Comparison of ENCODE assay signal across 6 cellular contexts in genomic region chr19:1237027-1237659, GRCh38. TPM values are rescaled to one million over a fixed set of nuclear protein-coding genes. Genes with fewer than 3 reads are reported as not detected.
DNase-seq lines count a peak whose midpoint lies in the region; ATAC-seq and TF ChIP-seq lines count a peak whose summit lies in the region.

No MANE protein-coding gene starts in this region.

- peak overlapping the region; percentile 60 to 79 (median 70) for H3K4me3 ChIP-seq in BLaER1 treated with 17β-estradiol and CSF1 and Interleukin-3, amounts not matched to agents 10 nM and 100 nM
- H3K4me3 ChIP-seq in lower lobe of right lung = peak overlapping the region; percentile 54

- no peaks in the 10 kb centered on the region for H3K9me3 ChIP-seq in BLaER1 treated with 17β-estradiol and CSF1 and Interleukin-3, amounts not matched to agents 10 nM and 100 nM (replicated peaks in 1 of 11)
- no peaks in the 10 kb centered on the region for H3K9me3 ChIP-seq in lower lobe of right lung

- TF ChIP-seq CTCF in VCaP (conservative IDR thresholded peaks at IDR 0.05) (no peak), lower lobe of right lung (IDR thresholded peaks at IDR 0.05) (no peak)

- peaks cover 0 to 61% (median 21%) of the 10 kb centered on the region in 11 experiments; a peak in 14 of 22 replicates for H4K20me1 ChIP-seq in BLaER1 treated with 17β-estradiol and CSF1 and Interleukin-3, amounts not matched to agents 10 nM and 100 nM

- H3K27ac ChIP-seq in BLaER1 treated with 17β-estradiol and CSF1 and Interleukin-3, amounts not matched to agents 10 nM and 100 nM = peak overlapping the region in 8 of 11 experiments; percentile 15 to 48 (median 36); a peak in 8 of 22 replicates
- peak overlapping the region; percentile 90 for H3K27ac ChIP-seq in VCaP
- no peak overlapping the region for H3K27ac ChIP-seq in lower lobe of right lung

- intact Hi-C loops in lower lobe of right lung (cut with DNase I) = no loop called here

- no peaks in the 10 kb centered on the region; a peak in 1 of 22 replicates for H3K36me3 ChIP-seq in BLaER1 treated with 17β-estradiol and CSF1 and Interleukin-3, amounts not matched to agents 10 nM and 100 nM
- no peaks in the 10 kb centered on the region for H3K36me3 ChIP-seq in lower lobe of right lung

- H3K4me2 ChIP-seq in BLaER1 treated with 17β-estradiol and CSF1 and Interleukin-3, amounts not matched to agents 10 nM and 100 nM = peak overlapping the region; percentile 96 to 99 (median 98)

- peaks cover 27 to 52% (median 49%) of the 10 kb centered on the region in 10 experiments for H3K4me1 ChIP-seq in BLaER1 treated with 17β-estradiol and CSF1 and Interleukin-3, amounts not matched to agents 10 nM and 100 nM
- H3K4me1 ChIP-seq in lower lobe of right lung = peaks cover 44% of the 10 kb centered on the region

- H3K9ac ChIP-seq in BLaER1 treated with 17β-estradiol and CSF1 and Interleukin-3, amounts not matched to agents 10 nM and 100 nM = peak overlapping the region; percentile 63 to 80 (median 75)

- ATAC-seq in lower lobe of right lung = no peak
- ATAC-seq in HG02759 (IDR thresholded peaks at IDR 0.05; ENCODE audit: unreplicated experiment) = no peak
- ATAC-seq in GM19395 (IDR thresholded peaks at IDR 0.05; ENCODE audit: unreplicated experiment) = no peak

- peaks cover 24 to 58% (median 55%) of the 10 kb centered on the region in 11 experiments for H3K27me3 ChIP-seq in BLaER1 treated with 17β-estradiol and CSF1 and Interleukin-3, amounts not matched to agents 10 nM and 100 nM
- H3K27me3 ChIP-seq in lower lobe of right lung (ENCODE audit: low read depth) = peaks cover 9% of the 10 kb centered on the region

- DNase-seq in lower lobe of right lung (no peak), UCSD-AML1 (lab: John Stamatoyannopoulos, UW; ENCODE audit: unreplicated experiment) (no peak)

RNA-seq across cellular contexts. Expression of gene CBARP, which starts 0.7 kb away (rescaled TPM):
- 0.41 TPM for total RNA-seq in lower lobe of right lung

RNA-seq across cellular contexts. Expression of gene ATP5F1D, which starts 4.4 kb away (rescaled TPM):
- 116 TPM for total RNA-seq in lower lobe of right lung

RNA-seq across cellular contexts. Expression of gene MIDN, which starts 11.2 kb away (rescaled TPM):
- total RNA-seq in lower lobe of right lung = 76.3 TPM

RNA-seq across cellular contexts. Expression of gene STK11, which starts 31.6 kb away (rescaled TPM):
- 50.5 TPM for total RNA-seq in lower lobe of right lung

RNA-seq across cellular contexts. Expression of gene CIRBP, which starts 32.0 kb away (rescaled TPM):
- 352 TPM for total RNA-seq in lower lobe of right lung
